Comparison of ENCODE assay signal across 1 cellular context in the genomic region with DNA sequence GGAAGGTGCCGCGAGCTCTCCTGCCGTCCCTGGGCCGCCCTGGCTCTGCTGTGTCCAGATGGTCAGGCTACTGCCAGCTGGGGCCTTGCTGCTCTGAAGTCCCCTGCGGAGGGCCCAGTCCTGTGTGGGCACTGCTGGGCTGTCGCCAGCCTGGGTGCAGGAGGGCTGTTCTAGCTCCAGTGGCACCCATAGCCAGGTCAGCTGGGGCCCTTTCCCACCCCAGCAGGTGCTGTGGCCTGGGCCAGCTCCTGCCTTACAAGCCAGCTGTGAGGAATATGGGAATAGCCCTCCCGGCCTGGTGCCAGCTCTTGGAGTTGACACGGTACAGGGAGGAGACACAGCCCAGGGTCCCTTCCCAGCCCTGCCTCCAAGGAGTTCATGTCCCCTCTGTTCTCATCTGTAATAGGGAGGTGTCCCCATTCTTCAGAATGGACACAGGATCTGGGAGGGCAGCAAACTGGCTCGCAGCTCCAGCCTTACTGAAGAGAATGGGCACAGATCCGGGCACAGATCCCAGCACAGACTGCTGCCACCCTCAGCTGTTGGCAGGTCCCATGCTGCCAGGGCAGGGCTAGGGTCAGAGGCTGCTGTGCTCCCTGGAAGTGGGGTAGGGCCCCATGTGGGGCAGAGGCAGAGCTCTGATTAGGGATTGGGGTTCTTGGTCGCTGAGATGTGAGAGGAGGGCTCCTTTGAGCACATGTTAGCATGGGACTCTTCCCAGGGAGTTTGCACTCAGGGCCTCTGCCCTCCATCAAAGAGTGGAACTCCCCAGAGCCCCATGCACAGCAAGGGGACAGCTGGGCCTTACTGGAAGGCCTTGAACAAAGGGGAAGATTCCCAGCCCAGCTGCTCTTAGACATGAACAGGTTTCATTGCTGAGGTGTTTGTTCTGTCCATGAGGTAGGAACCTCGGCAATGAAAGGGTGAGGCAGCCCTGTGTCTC.
TF ChIP-seq lines count a peak whose summit lies in the region.

No MANE protein-coding gene starts in this region.

TF ChIP-seq in GM12878, 131 proteins besides CTCF, POLR2A, EP300 and RAD21:
- TF ChIP-seq POLR2AphosphoS5 (IDR thresholded peaks at IDR 0.05; ENCODE audit: low read length) (peak; percentile 26; the same call in 1 of the 2 replicates), NKRF (conservative IDR thresholded peaks at IDR 0.05) (no peak)
